In the genomic region with DNA sequence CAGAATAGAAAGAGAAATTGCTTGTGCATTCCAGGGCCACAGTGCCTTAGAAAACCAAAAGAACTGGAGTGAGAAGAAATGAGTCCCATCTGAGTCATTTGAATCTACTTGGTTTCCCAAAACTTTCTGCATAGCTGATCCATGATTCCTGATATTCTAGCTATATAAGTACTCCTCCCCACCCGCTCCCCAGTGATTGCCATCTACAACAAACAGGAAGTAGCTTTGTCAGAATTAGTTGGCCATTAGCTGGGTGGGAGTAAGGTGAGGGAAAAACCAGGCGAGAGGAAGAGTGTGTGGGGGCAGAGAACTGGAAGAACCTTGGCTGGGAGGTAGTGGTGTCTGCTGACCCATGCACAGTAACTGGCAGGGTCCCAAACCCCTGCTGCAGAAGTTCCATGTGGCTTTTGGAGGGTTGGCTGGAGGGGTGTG, we compare ENCODE assay signal across 11 cellular contexts.
DNase-seq lines count a peak whose midpoint lies in the region; ATAC-seq and TF ChIP-seq lines count a peak whose summit lies in the region.
"Had no signal": no experiment of that assay in that cellular context is flagged by ENCODE, and none has a peak within 500 bp of the region (broad histone marks: within the 10 kb centered on the region; RNA-seq: fewer than 3 reads in every experiment).

No MANE protein-coding gene starts in this region.

- peak overlapping the region in 1 of 2 donors; percentile 43 for H3K27ac Mint-ChIP-seq in natural killer cell treated with Interleukin-12 subunit alpha and Interleukin-12 subunit beta and Interleukin-15 and Interleukin-18, amount 100 ng/mL, for 72 hours
- H3K27ac Mint-ChIP-seq in activated naive CD4-positive, alpha-beta T cell treated with anti-CD3 and anti-CD28 coated beads for 36 hours: no peak overlapping the region
- no peak overlapping the region for H3K27ac Mint-ChIP-seq in type B pancreatic cell
- H3K27ac Mint-ChIP-seq in GM23338: no peak overlapping the region

- no peaks in the 10 kb centered on the region for H3K9me3 Mint-ChIP-seq in natural killer cell treated with Interleukin-12 subunit alpha and Interleukin-12 subunit beta and Interleukin-15 and Interleukin-18, amount 100 ng/mL, for 72 hours
- H3K9me3 Mint-ChIP-seq in activated naive CD4-positive, alpha-beta T cell treated with anti-CD3 and anti-CD28 coated beads for 36 hours: no peaks in the 10 kb centered on the region
- no peaks in the 10 kb centered on the region for H3K9me3 Mint-ChIP-seq in type B pancreatic cell
- H3K9me3 Mint-ChIP-seq in GM23338: no peaks in the 10 kb centered on the region

- no peaks in the 10 kb centered on the region for H3F3A ChIP-seq in GM23338 (replicated peaks; ENCODE audit: low read depth)

- peaks cover 11 to 21% of the 10 kb centered on the region in 2 donors for H3K4me1 Mint-ChIP-seq in natural killer cell treated with Interleukin-12 subunit alpha and Interleukin-12 subunit beta and Interleukin-15 and Interleukin-18, amount 100 ng/mL, for 72 hours (ENCODE audit: low read depth in 2 of 2)
- peaks cover 3% of the 10 kb centered on the region for H3K4me1 Mint-ChIP-seq in activated naive CD4-positive, alpha-beta T cell treated with anti-CD3 and anti-CD28 coated beads for 36 hours (ENCODE audit: low read depth)
- H3K4me1 Mint-ChIP-seq in type B pancreatic cell (ENCODE audit: unreplicated experiment) (peaks cover 19% of the 10 kb centered on the region), GM23338 (no peaks in the 10 kb centered on the region)

- peak; percentile 6 for DNase-seq in NB4 (ENCODE audit: low read depth)
- DNase-seq in dedifferentiated amniotic fluid mesenchymal stem cell (ENCODE audit: extremely low spot score): peak; percentile 84
- DNase-seq in natural killer cell treated with Interleukin-12 subunit alpha and Interleukin-12 subunit beta and Interleukin-15 and Interleukin-18, amount 100 ng/mL, for 72 hours (ENCODE audit: low spot score): no peak
- DNase-seq in activated naive CD4-positive, alpha-beta T cell treated with anti-CD3 and anti-CD28 coated beads for 36 hours: no peak
- no peak for DNase-seq in type B pancreatic cell (ENCODE audit: extremely low spot score, unreplicated experiment)
- no peak for DNase-seq in GM23338 (ENCODE audit: low spot score)
- DNase-seq: hippocampal formation; stimulated activated CD4-positive, alpha-beta T cell treated with anti-CD3 and anti-CD28 coated beads, Interleukin-15, amount 100 ng/mL, for 24 hours had no signal

- H3K4me3 ChIP-seq in BLaER1 treated with 17β-estradiol and CSF1 and Interleukin-3, amounts not matched to agents 10 nM and 100 nM: no peak overlapping the region
- H3K4me3 ChIP-seq in NB4 (ENCODE audit: low read depth, low read length): no peak overlapping the region
- H3K4me3 ChIP-seq in GM23338: no peak overlapping the region
- H3K4me3 ChIP-seq: ascending aorta had no signal

- no peaks in the 10 kb centered on the region for H3K9me3 ChIP-seq in BLaER1 treated with 17β-estradiol and CSF1 and Interleukin-3, amounts not matched to agents 10 nM and 100 nM (replicated peaks in 1 of 11)
- H3K9me3 ChIP-seq: ascending aorta had no signal

- no peaks in the 10 kb centered on the region for H3K79me2 ChIP-seq in GM23338 (replicated peaks; ENCODE audit: insufficient read depth)

- no peak overlapping the region for H2AFZ ChIP-seq in GM23338

- no peaks in the 10 kb centered on the region for H3K9me2 ChIP-seq in GM23338 (ENCODE audit: insufficient read depth)

- H3K27ac ChIP-seq in BLaER1 treated with 17β-estradiol and CSF1 and Interleukin-3, amounts not matched to agents 10 nM and 100 nM: no peak overlapping the region
- H3K27ac ChIP-seq in GM23338 (ENCODE audit: low read depth): no peak overlapping the region
- H3K27ac ChIP-seq: ascending aorta had no signal

- ATAC-seq in natural killer cell treated with Interleukin-12 subunit alpha and Interleukin-12 subunit beta and Interleukin-15 and Interleukin-18, amount 100 ng/mL, for 72 hours: no peak
- no peak for ATAC-seq in GM23338
- ATAC-seq in HG02981 (IDR thresholded peaks at IDR 0.05; ENCODE audit: unreplicated experiment): no peak

- peaks cover 0 to 41% (median 34%) of the 10 kb centered on the region in 10 experiments; a peak in 15 of 20 replicates for H3K4me1 ChIP-seq in BLaER1 treated with 17β-estradiol and CSF1 and Interleukin-3, amounts not matched to agents 10 nM and 100 nM
- H3K4me1 ChIP-seq in GM23338 (ENCODE audit: insufficient read depth): no peaks in the 10 kb centered on the region
- H3K4me1 ChIP-seq: ascending aorta had no signal

- no peaks in the 10 kb centered on the region for H3K27me3 ChIP-seq in BLaER1 treated with 17β-estradiol and CSF1 and Interleukin-3, amounts not matched to agents 10 nM and 100 nM
- H3K27me3 ChIP-seq in GM23338 (ENCODE audit: insufficient read depth): no peaks in the 10 kb centered on the region
- H3K27me3 ChIP-seq: ascending aorta had no signal

- no peaks in the 10 kb centered on the region for H3K36me3 Mint-ChIP-seq in natural killer cell treated with Interleukin-12 subunit alpha and Interleukin-12 subunit beta and Interleukin-15 and Interleukin-18, amount 100 ng/mL, for 72 hours
- H3K36me3 Mint-ChIP-seq in activated naive CD4-positive, alpha-beta T cell treated with anti-CD3 and anti-CD28 coated beads for 36 hours (ENCODE audit: low read depth): no peaks in the 10 kb centered on the region
- H3K36me3 Mint-ChIP-seq in type B pancreatic cell: no peaks in the 10 kb centered on the region
- no peaks in the 10 kb centered on the region for H3K36me3 Mint-ChIP-seq in GM23338 (ENCODE audit: low read depth)

- intact Hi-C loops in activated naive CD4-positive, alpha-beta T cell treated with anti-CD3 and anti-CD28 coated beads for 36 hours (cut with micrococcal nuclease): no loop called here

- H3K27me3 Mint-ChIP-seq in natural killer cell treated with Interleukin-12 subunit alpha and Interleukin-12 subunit beta and Interleukin-15 and Interleukin-18, amount 100 ng/mL, for 72 hours: peaks cover 0 to 2% of the 10 kb centered on the region in 2 donors
- no peaks in the 10 kb centered on the region for H3K27me3 Mint-ChIP-seq in activated naive CD4-positive, alpha-beta T cell treated with anti-CD3 and anti-CD28 coated beads for 36 hours (ENCODE audit: low read depth)
- peaks cover 2% of the 10 kb centered on the region for H3K27me3 Mint-ChIP-seq in type B pancreatic cell
- peaks cover 4% of the 10 kb centered on the region for H3K27me3 Mint-ChIP-seq in GM23338 (ENCODE audit: insufficient read depth, low read depth, poor library complexity)

- no peak overlapping the region for H3K9ac ChIP-seq in BLaER1 treated with 17β-estradiol and CSF1 and Interleukin-3, amounts not matched to agents 10 nM and 100 nM

- TF ChIP-seq POLR2A in NB4 (IDR thresholded peaks at IDR 0.05; ENCODE audit: extremely low read depth, insufficient read length): no peak

- H4K20me1 ChIP-seq in BLaER1 treated with 17β-estradiol and CSF1 and Interleukin-3, amounts not matched to agents 10 nM and 100 nM: no peaks in the 10 kb centered on the region
- no peaks in the 10 kb centered on the region for H4K20me1 ChIP-seq in GM23338 (replicated peaks; ENCODE audit: insufficient read depth)

- CTCF ChIA-PET in activated naive CD4-positive, alpha-beta T cell treated with anti-CD3 and anti-CD28 coated beads for 36 hours (lab: Charles Lee): interaction anchor here (0.6 to 1.2 kb wide), 2 partner anchors 248 to 666 kb away, joined by 3 to 4 read pairs; no protein-coding TSS in a partner anchor

- peak overlapping the region in 7 of 11 experiments; percentile 1 to 83 (median 74); a peak in 9 of 22 replicates for H3K4me2 ChIP-seq in BLaER1 treated with 17β-estradiol and CSF1 and Interleukin-3, amounts not matched to agents 10 nM and 100 nM
- H3K4me2 ChIP-seq in GM23338: no peak overlapping the region

- TF ChIP-seq CTCF in NB4 (IDR thresholded peaks at IDR 0.05; ENCODE audit: low read depth, low read length) (no peak), type B pancreatic cell (conservative IDR thresholded peaks at IDR 0.05) (no peak), GM23338 (conservative IDR thresholded peaks at IDR 0.05; ENCODE audit: low read depth in 2 of 2) (no peak)

- H3K4me3 Mint-ChIP-seq in natural killer cell treated with Interleukin-12 subunit alpha and Interleukin-12 subunit beta and Interleukin-15 and Interleukin-18, amount 100 ng/mL, for 72 hours: peak overlapping the region; percentile 44
- no peak overlapping the region for H3K4me3 Mint-ChIP-seq in activated naive CD4-positive, alpha-beta T cell treated with anti-CD3 and anti-CD28 coated beads for 36 hours
- H3K4me3 Mint-ChIP-seq in type B pancreatic cell (no peak overlapping the region), GM23338 (no peak overlapping the region)

- H3K36me3 ChIP-seq in BLaER1 treated with 17β-estradiol and CSF1 and Interleukin-3, amounts not matched to agents 10 nM and 100 nM: no peaks in the 10 kb centered on the region
- no peaks in the 10 kb centered on the region for H3K36me3 ChIP-seq in GM23338 (ENCODE audit: insufficient read depth)
- H3K36me3 ChIP-seq: ascending aorta had no signal

TF ChIP-seq in GM23338, 12 proteins besides CTCF, POLR2A, EP300 and RAD21 (continues in another document):
- no peak for TF ChIP-seq ZNF331 (CRISPR knock-in tag; IDR thresholded peaks at IDR 0.05; ENCODE audit: low read depth)
- no peak for TF ChIP-seq CREB1 (CRISPR knock-in tag; IDR thresholded peaks at IDR 0.05; ENCODE audit: low read depth)
- no peak for TF ChIP-seq JUNB (IDR thresholded peaks at IDR 0.05; ENCODE audit: unreplicated experiment)
- TF ChIP-seq, protein P1, sequence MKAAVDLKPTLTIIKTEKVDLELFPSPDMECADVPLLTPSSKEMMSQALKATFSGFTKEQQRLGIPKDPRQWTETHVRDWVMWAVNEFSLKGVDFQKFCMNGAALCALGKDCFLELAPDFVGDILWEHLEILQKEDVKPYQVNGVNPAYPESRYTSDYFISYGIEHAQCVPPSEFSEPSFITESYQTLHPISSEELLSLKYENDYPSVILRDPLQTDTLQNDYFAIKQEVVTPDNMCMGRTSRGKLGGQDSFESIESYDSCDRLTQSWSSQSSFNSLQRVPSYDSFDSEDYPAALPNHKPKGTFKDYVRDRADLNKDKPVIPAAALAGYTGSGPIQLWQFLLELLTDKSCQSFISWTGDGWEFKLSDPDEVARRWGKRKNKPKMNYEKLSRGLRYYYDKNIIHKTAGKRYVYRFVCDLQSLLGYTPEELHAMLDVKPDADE (IDR thresholded peaks at IDR 0.05): no peak

Comparison
In these comparisons a context has a peak if more than half of its experiments do, and no peak if none do; other contexts are left out.
1. DNase-seq: peak in NB4 (single experiment) and dedifferentiated amniotic fluid mesenchymal stem cell (single experiment); none in natural killer cell treated with Interleukin-12 subunit alpha and Interleukin-12 subunit beta and Interleukin-15 and Interleukin-18, amount 100 ng/mL, for 72 hours (single experiment), activated naive CD4-positive, alpha-beta T cell treated with anti-CD3 and anti-CD28 coated beads for 36 hours (single experiment), type B pancreatic cell (single experiment) and GM23338 (single experiment).